Comparison of ENCODE assay signal across 28 cellular contexts in the genomic region with DNA sequence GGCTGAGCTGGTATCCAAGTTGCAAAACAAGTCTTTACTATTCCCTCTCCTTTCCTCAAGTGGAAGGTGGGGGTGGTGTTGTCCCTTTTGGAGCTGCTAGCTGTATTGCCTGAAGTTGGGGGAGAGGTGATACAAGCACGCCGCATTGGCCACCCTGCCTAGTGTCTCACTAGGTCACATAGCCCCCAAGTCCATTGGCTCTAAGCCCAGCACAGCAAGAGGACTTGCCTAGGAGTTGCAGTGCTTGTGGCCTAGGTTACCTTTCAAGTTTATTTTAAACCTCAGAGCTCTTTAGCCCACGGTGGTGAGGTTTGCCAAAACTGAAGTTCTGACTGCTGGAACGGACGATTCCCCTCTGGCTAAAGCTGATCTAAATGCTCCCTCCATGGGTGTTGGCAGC. TPM values are rescaled to one million over a fixed set of nuclear protein-coding genes. Genes with fewer than 3 reads are reported as not detected.
DNase-seq lines count a peak whose midpoint lies in the region; ATAC-seq, FAIRE-seq and TF ChIP-seq lines count a peak whose summit lies in the region.
"Had no signal": no experiment of that assay in that cellular context is flagged by ENCODE, and none has a peak within 500 bp of the region (broad histone marks: within the 10 kb centered on the region; RNA-seq: fewer than 3 reads in every experiment).

No MANE protein-coding gene starts in this region.

- H3K4me1 ChIP-seq in right atrium auricular region (peaks cover 0 to 11% of the 10 kb centered on the region in 2 donors), liver (ENCODE audit: control insufficient read depth in 4 of 4, insufficient read depth in 4 of 4, low read length in 3 of 4) (peaks cover 0 to 7% (median 1%) of the 10 kb centered on the region in 4 donors), right lobe of liver (peaks cover 0 to 16% (median 0%) of the 10 kb centered on the region in 4 donors), kidney (ENCODE audit: control insufficient read depth in 1 of 2, insufficient read depth in 1 of 2, low read depth in 1 of 2, low read length in 2 of 2) (peaks cover 0 to 5% of the 10 kb centered on the region in 2 donors), upper lobe of right lung (peaks cover 9% of the 10 kb centered on the region)
- H3K4me1 ChIP-seq: BE2C had no signal

- peak overlapping the region; percentile 31 for H3K27ac Mint-ChIP-seq in stimulated activated naive B cell treated with anti-CD40 and anti-IgM and Interleukin-4, amounts not matched to agents 10 μg/mL and 1 μg/mL and 100 μg/mL, for 72 hours
- H3K27ac Mint-ChIP-seq: CD14-positive monocyte; CD4-positive, CD25-positive, alpha-beta regulatory T cell; CD8-positive, alpha-beta memory T cell had no signal

- WGBS in liver = 98% methylated on average over 5 of the region's 5 CpGs
- whole genome bisulfite sequencing in right lobe of liver (ENCODE audit: insufficient coverage, low coverage, low lambda C conversion rate, missing lambda C conversion rate) = 100% methylated on average over 2 of the region's 5 CpGs

- H3K27me3 ChIP-seq in right atrium auricular region = no peaks in the 10 kb centered on the region
- no peaks in the 10 kb centered on the region for H3K27me3 ChIP-seq in liver (ENCODE audit: control insufficient read depth in 4 of 4, insufficient read depth in 4 of 4, low read length in 3 of 4)
- H3K27me3 ChIP-seq in right lobe of liver = no peaks in the 10 kb centered on the region
- H3K27me3 ChIP-seq in upper lobe of right lung = no peaks in the 10 kb centered on the region
- H3K27me3 ChIP-seq: BE2C, BLaER1 had no signal

- H3K4me3 Mint-ChIP-seq in stimulated activated naive B cell treated with anti-CD40 and anti-IgM and Interleukin-4, amounts not matched to agents 10 μg/mL and 1 μg/mL and 100 μg/mL, for 72 hours = no peak overlapping the region
- H3K4me3 Mint-ChIP-seq: CD14-positive monocyte; CD4-positive, alpha-beta memory T cell; CD4-positive, CD25-positive, alpha-beta regulatory T cell; CD8-positive, alpha-beta memory T cell had no signal

- intact Hi-C loops in Right ventricle myocardium superior (cut with DNase I) (no loop called here), right lobe of liver (cut with DNase I) (no loop called here), kidney (cut with DNase I) (no loop called here), upper lobe of right lung (cut with DNase I) (no loop called here)

- H3K36me3 ChIP-seq in right atrium auricular region (no peaks in the 10 kb centered on the region), liver (ENCODE audit: control insufficient read depth in 4 of 4, insufficient read depth in 3 of 4, low read depth in 1 of 4, low read length in 3 of 4) (peaks cover 2 to 6% (median 3%) of the 10 kb centered on the region in 4 donors), right lobe of liver (no peaks in the 10 kb centered on the region), kidney (ENCODE audit: control insufficient read depth in 1 of 2, insufficient read depth in 2 of 2, low read length in 2 of 2) (peaks cover 0 to 9% of the 10 kb centered on the region in 2 donors), upper lobe of right lung (no peaks in the 10 kb centered on the region)
- H3K36me3 ChIP-seq: BE2C had no signal

- H3K9me3 Mint-ChIP-seq in stimulated activated naive B cell treated with anti-CD40 and anti-IgM and Interleukin-4, amounts not matched to agents 10 μg/mL and 1 μg/mL and 100 μg/mL, for 72 hours = peaks cover 19 to 34% of the 10 kb centered on the region in 2 donors

- H3K9ac ChIP-seq in liver (ENCODE audit: low read depth in 1 of 2, low read length in 2 of 2) (no peak overlapping the region), kidney (ENCODE audit: low read length in 2 of 2) (no peak overlapping the region)
- H3K9ac ChIP-seq: BLaER1 had no signal

- ATAC-seq in Right ventricle myocardium superior (ENCODE audit: poor library complexity) (peak; percentile 55), right lobe of liver (no peak), upper lobe of right lung (no peak)
- no peak for ATAC-seq in stimulated activated naive B cell treated with anti-CD40 and anti-IgM and Interleukin-4, amounts not matched to agents 10 μg/mL and 1 μg/mL and 100 μg/mL, for 72 hours (replicated peaks)
- ATAC-seq: GM12878 had no signal

- H3K27me3 Mint-ChIP-seq in stimulated activated naive B cell treated with anti-CD40 and anti-IgM and Interleukin-4, amounts not matched to agents 10 μg/mL and 1 μg/mL and 100 μg/mL, for 72 hours = peaks cover 3 to 8% of the 10 kb centered on the region in 2 donors

- no peak for FAIRE-seq in kidney (lab: Jason Lieb, UNC)
- FAIRE-seq: GM12878, GM12892, GM18507 had no signal

- H3K4me1 Mint-ChIP-seq in stimulated activated naive B cell treated with anti-CD40 and anti-IgM and Interleukin-4, amounts not matched to agents 10 μg/mL and 1 μg/mL and 100 μg/mL, for 72 hours = peaks cover 11% of the 10 kb centered on the region in 2 donors

- H3K27ac ChIP-seq in right atrium auricular region (no peak overlapping the region), liver (ENCODE audit: low read depth in 1 of 2, low read length in 2 of 2) (no peak overlapping the region), right lobe of liver (no peak overlapping the region), kidney (ENCODE audit: low read depth in 2 of 2, low read length in 2 of 2) (no peak overlapping the region), upper lobe of right lung (no peak overlapping the region)
- H3K27ac ChIP-seq: BLaER1 had no signal

- H3K4me3 ChIP-seq in right atrium auricular region (no peak overlapping the region), liver (ENCODE audit: low read depth in 1 of 3, low read length in 3 of 3) (peak overlapping the region in 2 of 3 donors; percentile 21 to 55), right lobe of liver (no peak overlapping the region), kidney (ENCODE audit: low read length in 2 of 2) (no peak overlapping the region), upper lobe of right lung (no peak overlapping the region)
- H3K4me3 ChIP-seq: GM12878 had no signal

- TF ChIP-seq POLR2A in right lobe of liver (IDR thresholded peaks at IDR 0.05) = no peak

- no peak for TF ChIP-seq RAD21 in liver (IDR thresholded peaks at IDR 0.05)

- peaks cover 21 to 30% of the 10 kb centered on the region in 2 donors for H3K36me3 Mint-ChIP-seq in stimulated activated naive B cell treated with anti-CD40 and anti-IgM and Interleukin-4, amounts not matched to agents 10 μg/mL and 1 μg/mL and 100 μg/mL, for 72 hours

- no peak for TF ChIP-seq CTCF in right atrium auricular region (IDR thresholded peaks at IDR 0.05)
- no peak for TF ChIP-seq CTCF in liver (IDR thresholded peaks at IDR 0.05; ENCODE audit: low read depth, low read length, missing input control)
- no peak for TF ChIP-seq CTCF in right lobe of liver (IDR thresholded peaks at IDR 0.05)
- TF ChIP-seq CTCF in kidney (IDR thresholded peaks at IDR 0.05; ENCODE audit: borderline replicate concordance, extremely low read depth, insufficient read depth) = no peak
- no peak for TF ChIP-seq CTCF in upper lobe of right lung (IDR thresholded peaks at IDR 0.05)

- DNase-seq in Right ventricle myocardium superior (no peak), right atrium auricular region (ENCODE audit: low spot score) (no peak), right lobe of liver (no peak), kidney (peak; percentile 44), NCI-H526 treated with DMSO at 0.1 percent for 48 hours (lab: John Stamatoyannopoulos, UW) (no peak), upper lobe of right lung (no peak)
- no peak for DNase-seq in stimulated activated naive B cell treated with anti-CD40 and anti-IgM and Interleukin-4, amounts not matched to agents 10 μg/mL and 1 μg/mL and 100 μg/mL, for 72 hours
- DNase-seq: 8988T; ACHN; BE2C; C1 segment of cervical spinal cord; CD4-positive, alpha-beta memory T cell; CD4-positive, CD25-positive, alpha-beta regulatory T cell; CD8-positive, alpha-beta memory T cell; COR-L47; DMS 273 treated with DMSO at 0.1 percent for 48 hours; DMS153; DMS53; DMS79; DND-41; EL; GDM1 had no signal

- H3K9me3 ChIP-seq in right atrium auricular region (peaks cover 0 to 60% of the 10 kb centered on the region in 2 donors), liver (ENCODE audit: control insufficient read depth in 4 of 4, low read length in 3 of 4) (peaks cover 15 to 51% (median 21%) of the 10 kb centered on the region in 4 donors), right lobe of liver (peaks cover 0 to 18% (median 7%) of the 10 kb centered on the region in 4 donors), kidney (ENCODE audit: control insufficient read depth in 1 of 2, low read length in 2 of 2) (peaks cover 5 to 22% of the 10 kb centered on the region in 2 donors), upper lobe of right lung (peaks cover 9% of the 10 kb centered on the region)
- H3K9me3 ChIP-seq: BE2C had no signal

TF ChIP-seq in liver, 16 proteins besides CTCF, POLR2A, EP300 and RAD21 (continues in another document):
- TF ChIP-seq, protein P1, sequence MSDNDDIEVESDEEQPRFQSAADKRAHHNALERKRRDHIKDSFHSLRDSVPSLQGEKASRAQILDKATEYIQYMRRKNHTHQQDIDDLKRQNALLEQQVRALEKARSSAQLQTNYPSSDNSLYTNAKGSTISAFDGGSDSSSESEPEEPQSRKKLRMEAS (IDR thresholded peaks at IDR 0.05) = no peak
- TF ChIP-seq, protein P2, sequence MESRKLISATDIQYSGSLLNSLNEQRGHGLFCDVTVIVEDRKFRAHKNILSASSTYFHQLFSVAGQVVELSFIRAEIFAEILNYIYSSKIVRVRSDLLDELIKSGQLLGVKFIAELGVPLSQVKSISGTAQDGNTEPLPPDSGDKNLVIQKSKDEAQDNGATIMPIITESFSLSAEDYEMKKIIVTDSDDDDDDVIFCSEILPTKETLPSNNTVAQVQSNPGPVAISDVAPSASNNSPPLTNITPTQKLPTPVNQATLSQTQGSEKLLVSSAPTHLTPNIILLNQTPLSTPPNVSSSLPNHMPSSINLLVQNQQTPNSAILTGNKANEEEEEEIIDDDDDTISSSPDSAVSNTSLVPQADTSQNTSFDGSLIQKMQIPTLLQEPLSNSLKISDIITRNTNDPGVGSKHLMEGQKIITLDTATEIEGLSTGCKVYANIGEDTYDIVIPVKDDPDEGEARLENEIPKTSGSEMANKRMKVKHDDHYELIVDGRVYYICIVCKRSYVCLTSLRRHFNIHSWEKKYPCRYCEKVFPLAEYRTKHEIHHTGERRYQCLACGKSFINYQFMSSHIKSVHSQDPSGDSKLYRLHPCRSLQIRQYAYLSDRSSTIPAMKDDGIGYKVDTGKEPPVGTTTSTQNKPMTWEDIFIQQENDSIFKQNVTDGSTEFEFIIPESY (IDR thresholded peaks at IDR 0.05) = no peak

RNA-seq across cellular contexts. Expression of a gene that starts 5.3 kb away (rescaled TPM):
- 26.2 TPM for total RNA-seq in Right ventricle myocardium superior
- 10 to 100 TPM; 32.6 to 37.7 TPM for total RNA-seq in right atrium auricular region
- 100 to 1,000 TPM in 1 of 2 donors, 10 to 100 TPM in 1; 40.3 to 121 TPM for total RNA-seq in liver
- 10 to 100 TPM; 32.0 to 33.9 TPM for polyA plus RNA-seq in liver
- 10 to 100 TPM; 49.0 to 64.3 (median 51.7) TPM for total RNA-seq in right lobe of liver
- total RNA-seq in kidney = 65.9 TPM
- 20.1 TPM for polyA plus RNA-seq in kidney (ENCODE audit: insufficient read depth, low read depth, low replicate concordance)
- total RNA-seq in upper lobe of right lung = 67.9 TPM

RNA-seq across cellular contexts. Expression of a gene that starts 27.1 kb away (rescaled TPM):
- total RNA-seq in Right ventricle myocardium superior = 3.9 TPM
- total RNA-seq in right atrium auricular region = 1 to 10 TPM; 3.9 to 4.9 TPM
- total RNA-seq in liver = 1 to 10 TPM; 2.0 TPM
- under 1 TPM; 0.46 to 0.73 TPM for polyA plus RNA-seq in liver
- 1 to 10 TPM in 2 of 6 experiments, under 1 TPM in 4; 0.59 to 1.5 (median 0.94) TPM for total RNA-seq in right lobe of liver
- 41.4 TPM for total RNA-seq in kidney
- polyA plus RNA-seq in kidney (ENCODE audit: insufficient read depth, low read depth, low replicate concordance) = 26.7 TPM
- total RNA-seq in upper lobe of right lung = 7.1 TPM
- total RNA-seq: CD4-positive, alpha-beta memory T cell; CD4-positive, CD25-positive, alpha-beta regulatory T cell had no signal
- polyA plus RNA-seq: CD14-positive monocyte; CD4-positive, alpha-beta memory T cell; CD4-positive, CD25-positive, alpha-beta regulatory T cell; CD8-positive, alpha-beta memory T cell had no signal

Comparison
In these comparisons a context has a peak if more than half of its experiments do, and no peak if none do; other contexts are left out.
1. H3K4me3 ChIP-seq: peak in liver (2 of 3); none in right atrium auricular region (0 of 2), right lobe of liver (0 of 3), kidney (0 of 2) and upper lobe of right lung (single experiment).